In genomic region chr17:76659928-76660614, GRCh38 we compare ENCODE assay signal across 9 cellular contexts. TPM values are rescaled to one million over a fixed set of nuclear protein-coding genes. Genes with fewer than 3 reads are reported as not detected.
DNase-seq lines count a peak whose midpoint lies in the region; ATAC-seq and TF ChIP-seq lines count a peak whose summit lies in the region.
"Had no signal": no experiment of that assay in that cellular context is flagged by ENCODE, and none has a peak within 500 bp of the region (broad histone marks: within the 10 kb centered on the region; RNA-seq: fewer than 3 reads in every experiment).

No MANE protein-coding gene starts in this region.

- no peak for TF ChIP-seq CTCF in VCaP (conservative IDR thresholded peaks at IDR 0.05)

- peaks cover 6 to 44% (median 25%) of the 10 kb centered on the region in 4 donors for H3K4me1 Mint-ChIP-seq in CD4-positive, CD25-positive, alpha-beta regulatory T cell

- no peaks in the 10 kb centered on the region for H3K36me3 Mint-ChIP-seq in CD4-positive, CD25-positive, alpha-beta regulatory T cell

- no peaks in the 10 kb centered on the region for H3K36me3 ChIP-seq in CD4-positive, CD25-positive, alpha-beta regulatory T cell (ENCODE audit: control insufficient read depth, insufficient read depth, low read length)
- H3K36me3 ChIP-seq: thoracic aorta had no signal

- H3K27me3 ChIP-seq in CD4-positive, CD25-positive, alpha-beta regulatory T cell (ENCODE audit: control insufficient read depth, insufficient read depth, low read length): no peaks in the 10 kb centered on the region

- peak; percentile 85 to 91 for ATAC-seq in CD4-positive, CD25-positive, alpha-beta regulatory T cell (ENCODE audit: low read depth in 2 of 2)
- ATAC-seq in left colon (peak; percentile 84), GM21717 (IDR thresholded peaks at IDR 0.05; ENCODE audit: unreplicated experiment) (no peak)

- peak overlapping the region; percentile 83 to 97 (median 93) for H3K27ac Mint-ChIP-seq in CD4-positive, CD25-positive, alpha-beta regulatory T cell

- H3K9me3 Mint-ChIP-seq in CD4-positive, CD25-positive, alpha-beta regulatory T cell: no peaks in the 10 kb centered on the region

- H3K4me1 ChIP-seq in CD4-positive, CD25-positive, alpha-beta regulatory T cell (ENCODE audit: control insufficient read depth, insufficient read depth, low read length, poor library complexity, severe bottlenecking): peaks cover 34% of the 10 kb centered on the region

- H3K27me3 Mint-ChIP-seq in CD4-positive, CD25-positive, alpha-beta regulatory T cell: peaks cover 10% of the 10 kb centered on the region

- DNase-seq in CD4-positive, CD25-positive, alpha-beta regulatory T cell: peak in 2 of 3 donors; percentile 43 to 74
- DNase-seq in HK-2 (ENCODE audit: unreplicated experiment) (peak; percentile 45), left colon (peak; percentile 69 to 80), posterior vena cava (ENCODE audit: low spot score) (no peak), SW 1271 (lab: John Stamatoyannopoulos, UW) (no peak), NCI-H524 (lab: John Stamatoyannopoulos, UW) (no peak)

- H3K27ac ChIP-seq in CD4-positive, CD25-positive, alpha-beta regulatory T cell (ENCODE audit: insufficient read depth, low read length, poor library complexity, severe bottlenecking): no peak overlapping the region
- H3K27ac ChIP-seq in VCaP: peak overlapping the region; percentile 44
- H3K27ac ChIP-seq: thoracic aorta had no signal

- H3K9me3 ChIP-seq in CD4-positive, CD25-positive, alpha-beta regulatory T cell (ENCODE audit: control insufficient read depth in 2 of 2, low read length in 2 of 2): no peaks in the 10 kb centered on the region
- H3K9me3 ChIP-seq: thoracic aorta had no signal

- intact Hi-C loops in left colon (cut with DNase I, micrococcal nuclease): no loop called here
- intact Hi-C loops in posterior vena cava (cut with DNase I): no loop called here

- peak overlapping the region; percentile 70 to 82 (median 76) for H3K4me3 Mint-ChIP-seq in CD4-positive, CD25-positive, alpha-beta regulatory T cell

- H3K4me3 ChIP-seq in CD4-positive, CD25-positive, alpha-beta regulatory T cell (ENCODE audit: low read depth, low read length): peak overlapping the region; percentile 21
- H3K4me3 ChIP-seq: thoracic aorta had no signal

RNA-seq across cellular contexts. Expression of gene ST6GALNAC1, which starts 16.5 kb away (rescaled TPM):
- total RNA-seq in CD4-positive, CD25-positive, alpha-beta regulatory T cell: 8.5 TPM
- polyA plus RNA-seq in CD4-positive, CD25-positive, alpha-beta regulatory T cell: 1 to 10 TPM in 3 of 4 donors, under 1 TPM in 1; 0.33 to 3.7 (median 1.9) TPM
- total RNA-seq in left colon (100 to 1,000 TPM; 322 to 434 TPM), posterior vena cava (1 to 10 TPM; 2.0 to 2.3 TPM)

RNA-seq across cellular contexts. Expression of gene MXRA7, which starts 50.7 kb away (rescaled TPM):
- 5.0 TPM for total RNA-seq in CD4-positive, CD25-positive, alpha-beta regulatory T cell
- polyA plus RNA-seq in CD4-positive, CD25-positive, alpha-beta regulatory T cell: 1 to 10 TPM; 2.2 to 8.8 (median 5.4) TPM
- 10 to 100 TPM; 12.0 to 37.2 TPM for total RNA-seq in left colon
- total RNA-seq in posterior vena cava: 100 to 1,000 TPM; 343 to 428 TPM

Comparison
In these comparisons a context has a peak if more than half of its experiments do, and no peak if none do; other contexts are left out.
1. DNase-seq: peak in CD4-positive, CD25-positive, alpha-beta regulatory T cell (2 of 3), HK-2 (single experiment) and left colon (2 of 2); none in posterior vena cava (single experiment), SW 1271 (0 of 2) and NCI-H524 (0 of 2).
2. RNA of gene ST6GALNAC1, which starts 16.5 kb away (total RNA-seq): 322 to 434 TPM in left colon; 8.5 TPM in CD4-positive, CD25-positive, alpha-beta regulatory T cell (single experiment) and 2.0 to 2.3 TPM in posterior vena cava; every median in the first group is over 10 times any median in the second.
3. RNA of gene MXRA7, which starts 50.7 kb away (total RNA-seq): 343 to 428 TPM in posterior vena cava; 12.0 to 37.2 TPM in left colon and 5.0 TPM in CD4-positive, CD25-positive, alpha-beta regulatory T cell (single experiment); every median in the first group is over 4 times any median in the second.